In the genomic region with DNA sequence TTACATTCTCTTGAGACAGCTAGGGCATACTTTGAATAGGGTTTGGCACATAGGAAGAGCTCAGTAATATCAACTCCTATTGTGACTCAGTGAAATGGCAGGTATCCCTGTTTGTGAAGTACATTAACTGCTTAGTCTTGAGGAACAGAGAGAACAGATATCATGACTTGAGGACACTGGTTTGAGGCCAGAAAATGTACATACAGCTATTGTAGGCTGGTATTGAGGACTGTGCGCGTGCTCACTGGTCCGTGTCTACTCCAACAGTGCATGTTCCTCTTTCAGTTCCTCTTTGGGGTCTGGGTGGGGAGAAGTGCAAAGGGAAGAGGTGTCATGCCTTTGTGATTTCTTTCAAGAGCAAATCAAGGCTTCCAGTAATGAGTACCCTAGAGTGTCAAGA, we compare ENCODE assay signal across 8 cellular contexts. TPM values are rescaled to one million over a fixed set of nuclear protein-coding genes. Genes with fewer than 3 reads are reported as not detected.
A peak's percentile ranks its signal among the peaks of the same experiment; 100 is the strongest.
DNase-seq lines count a peak whose midpoint lies in the region; ATAC-seq and TF ChIP-seq lines count a peak whose summit lies in the region.

No MANE protein-coding gene starts in this region.

- H3K9me3 Mint-ChIP-seq in progenitor cell of endocrine pancreas (ENCODE audit: low read depth) (no peaks in the 10 kb centered on the region), HFFc6 (0 out of 2 replicates have a peak, but pooled peaks cover 4% of the 10 kb centered on the region)

- H3K27me3 Mint-ChIP-seq in progenitor cell of endocrine pancreas (no peaks in the 10 kb centered on the region), HFFc6 (ENCODE audit: insufficient read depth) (peaks cover 10% of the 10 kb centered on the region; the same call in 1 of the 2 replicates)

- no peak for TF ChIP-seq CTCF in progenitor cell of endocrine pancreas (IDR thresholded peaks at IDR 0.05; ENCODE audit: unreplicated experiment)
- no peak for TF ChIP-seq CTCF in HFFc6 (IDR thresholded peaks at IDR 0.05)

- H3K36me3 Mint-ChIP-seq in progenitor cell of endocrine pancreas (ENCODE audit: insufficient read depth) (no peaks in the 10 kb centered on the region), HFFc6 (ENCODE audit: low read depth) (no peaks in the 10 kb centered on the region)

- peak overlapping the region; percentile 9 for H3K27ac Mint-ChIP-seq in progenitor cell of endocrine pancreas
- H3K27ac Mint-ChIP-seq in HFFc6 = no peak overlapping the region

- DNase-seq in SKM-1 (lab: John Stamatoyannopoulos, UW; ENCODE audit: unreplicated experiment) (peak; percentile 83), progenitor cell of endocrine pancreas (ENCODE audit: low spot score, unreplicated experiment) (no peak), HFFc6 (no peak)
- no peak for DNase-seq in stimulated activated CD4-positive, alpha-beta T cell treated with anti-CD3 and anti-CD28 coated beads, Interleukin-4, amount 100 ng/mL, for 1 hour
- DNase-seq in activated T-cell treated with anti-CD3 and anti-CD28 coated beads, Interleukin-2, amount 50 U/mL, for 1 hour = no peak
- no peak for DNase-seq in activated CD4-positive, alpha-beta T cell treated with anti-CD3 and anti-CD28 coated beads for 1 hour

- ATAC-seq in GM19035 (IDR thresholded peaks at IDR 0.05; ENCODE audit: unreplicated experiment) (peak; percentile 86), HG03025 (IDR thresholded peaks at IDR 0.05; ENCODE audit: low FRiP score, unreplicated experiment) (peak; percentile 91)

- H3K4me1 Mint-ChIP-seq in progenitor cell of endocrine pancreas (ENCODE audit: low read depth) (peaks cover 8% of the 10 kb centered on the region), HFFc6 (ENCODE audit: low read depth) (peaks cover 13% of the 10 kb centered on the region; the same call in 1 of the 2 replicates)

- H3K4me3 Mint-ChIP-seq in progenitor cell of endocrine pancreas (ENCODE audit: low read depth) (no peak overlapping the region), HFFc6 (no peak overlapping the region)

RNA-seq across cellular contexts. Expression of gene TBC1D9, which starts 34.6 kb away (rescaled TPM):
- 36.4 and 37.4 TPM in 2 replicates for total RNA-seq in progenitor cell of endocrine pancreas
- total RNA-seq in HFFc6 (2021; fragmentation: NEBNext Ultra II Directional; extraction: Animal tissue kit (Norgen Biotek cat#: 25700)) = 10 to 100 TPM; 16.3 to 18.8 (median 18.1) TPM
